Comparison of ENCODE assay signal across 18 cellular contexts in genomic region chr7:43148161-43148731, GRCh38. TPM values are rescaled to one million over a fixed set of nuclear protein-coding genes. Genes with fewer than 3 reads are reported as not detected.
A peak's percentile ranks its signal among the peaks of the same experiment; 100 is the strongest.
DNase-seq lines count a peak whose midpoint lies in the region; FAIRE-seq and TF ChIP-seq lines count a peak whose summit lies in the region.
"Had no signal": no experiment of that assay in that cellular context is flagged by ENCODE, and none has a peak within 500 bp of the region (broad histone marks: within the 10 kb centered on the region; RNA-seq: fewer than 3 reads in every experiment).

No MANE protein-coding gene starts in this region.

- H3K9me3 Mint-ChIP-seq in astrocyte (ENCODE audit: unreplicated experiment), result peaks cover 2% of the 10 kb centered on the region
- peaks cover 4% of the 10 kb centered on the region for H3K9me3 Mint-ChIP-seq in glutamatergic neuron (ENCODE audit: unreplicated experiment)
- H3K9me3 Mint-ChIP-seq: activated T-helper 2 cell treated with anti-CD3 and anti-CD28 coated beads, Interferon-gamma antibody, Interleukin-2, Interleukin-4, amounts not matched to agents 10 μg/mL and 5 μg/mL and 100 μg/mL, durations not matched to agents 14 hours and 24 hours and 36 hours; nephron progenitor cell had no signal

- H3K9ac ChIP-seq in astrocyte (ENCODE audit: low read length), result no peak overlapping the region
- H3K9ac ChIP-seq in keratinocyte (ENCODE audit: control insufficient read depth, extremely low read depth, insufficient read depth, low read length), result no peak overlapping the region

- dilution Hi-C loops in keratinocyte (cut with MboI; ENCODE audit: extremely low pct_ligation_motif_present, low sequenced_read_pairs), result no loop called here

- H3K9me3 ChIP-seq in astrocyte (ENCODE audit: insufficient read depth, low read depth, low read length) (no peaks in the 10 kb centered on the region), keratinocyte (ENCODE audit: control insufficient read depth, low read depth, low read length) (no peaks in the 10 kb centered on the region), HAP-1 (no peaks in the 10 kb centered on the region)
- H3K9me3 ChIP-seq: heart left ventricle had no signal

- no peaks in the 10 kb centered on the region for H3K9me1 ChIP-seq in keratinocyte (ENCODE audit: control insufficient read depth, extremely low read depth, insufficient read depth, low read length)

- in situ Hi-C loops in HAP-1 (cut with MboI; ENCODE audit: low sequenced_read_pairs), result no loop called here

- H3K4me3 ChIP-seq in astrocyte (ENCODE audit: insufficient read depth, low read depth, low read length) (no peak overlapping the region), keratinocyte (ENCODE audit: control insufficient read depth in 2 of 3, extremely low read depth in 1 of 3, insufficient read depth in 2 of 3, low read depth in 1 of 3, low read length in 3 of 3) (no peak overlapping the region), HAP-1 (no peak overlapping the region)
- H3K4me3 ChIP-seq: heart left ventricle had no signal

- H3K79me2 ChIP-seq in astrocyte (ENCODE audit: insufficient read depth, low read length), result no peaks in the 10 kb centered on the region
- no peaks in the 10 kb centered on the region for H3K79me2 ChIP-seq in keratinocyte (ENCODE audit: control insufficient read depth, insufficient read depth, low read length)

- peak; percentile 35 for DNase-seq in A172 (ENCODE audit: low spot score)
- peak; percentile 29 for DNase-seq in HCEC 1CT
- peak; percentile 22 for DNase-seq in astrocyte (ENCODE audit: low read depth)
- peak; percentile 25 for DNase-seq in keratinocyte (ENCODE audit: low read depth, low spot score)
- DNase-seq in HT-29 (ENCODE audit: low spot score), result no peak
- DNase-seq in HK-2 (ENCODE audit: unreplicated experiment), result no peak
- DNase-seq in glutamatergic neuron, result no peak
- DNase-seq in HAP-1 (ENCODE audit: low spot score in 2 of 2), result no peak
- DNase-seq: activated CD4-positive, CD25-positive, alpha-beta regulatory T cell treated with anti-CD3 and anti-CD28 coated beads, Interleukin-2, amount 50 U/mL, for 72 hours; heart left ventricle; NCI-H1436 treated with DMSO at 0.1 percent for 48 hours; NCI-H345; nephron progenitor cell; small intestine; stimulated activated CD4-positive, alpha-beta T cell treated with anti-CD3 and anti-CD28 coated beads, Interleukin-4, amount 100 ng/mL, for 1 hour had no signal

- H3K4me3 Mint-ChIP-seq in astrocyte (ENCODE audit: unreplicated experiment) (no peak overlapping the region), glutamatergic neuron (ENCODE audit: unreplicated experiment) (no peak overlapping the region)
- H3K4me3 Mint-ChIP-seq: nephron progenitor cell had no signal

- FAIRE-seq in astrocyte (lab: Jason Lieb, UNC) (no peak), keratinocyte (lab: Jason Lieb, UNC) (peak; percentile 98)
- FAIRE-seq: A204.1, small intestine had no signal

- H3K4me2 ChIP-seq in astrocyte (ENCODE audit: low read length) (peak overlapping the region; percentile 13), keratinocyte (ENCODE audit: control insufficient read depth, extremely low read depth, insufficient read depth, low read depth, low read length) (peak overlapping the region; percentile 33)

- H3K27ac Mint-ChIP-seq in astrocyte (ENCODE audit: unreplicated experiment) (no peak overlapping the region), glutamatergic neuron (ENCODE audit: unreplicated experiment) (no peak overlapping the region)
- H3K27ac Mint-ChIP-seq: activated T-helper 2 cell treated with anti-CD3 and anti-CD28 coated beads, Interferon-gamma antibody, Interleukin-2, Interleukin-4, amounts not matched to agents 10 μg/mL and 5 μg/mL and 100 μg/mL, durations not matched to agents 14 hours and 24 hours and 36 hours; nephron progenitor cell had no signal

- H3K27me3 Mint-ChIP-seq in astrocyte (ENCODE audit: low read depth, unreplicated experiment) (no peaks in the 10 kb centered on the region), glutamatergic neuron (ENCODE audit: unreplicated experiment) (no peaks in the 10 kb centered on the region)

- H3K36me3 ChIP-seq in astrocyte (ENCODE audit: insufficient read depth, low read length), result no peaks in the 10 kb centered on the region
- H3K36me3 ChIP-seq in keratinocyte (ENCODE audit: control insufficient read depth in 2 of 2, extremely low read depth in 1 of 2, insufficient read depth in 2 of 2, low read length in 2 of 2), result no peaks in the 10 kb centered on the region
- no peaks in the 10 kb centered on the region for H3K36me3 ChIP-seq in HAP-1 (replicated peaks)
- H3K36me3 ChIP-seq: heart left ventricle had no signal

- H4K20me1 ChIP-seq in astrocyte (ENCODE audit: insufficient read depth, low read length) (no peaks in the 10 kb centered on the region), keratinocyte (ENCODE audit: control insufficient read depth, extremely low read depth, insufficient read depth, low read length) (no peaks in the 10 kb centered on the region)

- H3K27ac ChIP-seq in astrocyte (ENCODE audit: low read depth, low read length) (no peak overlapping the region), keratinocyte (ENCODE audit: control insufficient read depth, insufficient read depth, low read length) (no peak overlapping the region)
- H3K27ac ChIP-seq: heart left ventricle had no signal

- peaks cover 4% of the 10 kb centered on the region for H3K4me1 ChIP-seq in astrocyte (ENCODE audit: insufficient read depth, low read length)
- peaks cover 22% of the 10 kb centered on the region for H3K4me1 ChIP-seq in keratinocyte (ENCODE audit: control insufficient read depth, extremely low read depth, insufficient read depth, low read length)
- H3K4me1 ChIP-seq in HAP-1, result no peaks in the 10 kb centered on the region
- H3K4me1 ChIP-seq: heart left ventricle had no signal

- H3K36me3 Mint-ChIP-seq in astrocyte (ENCODE audit: low read depth, unreplicated experiment) (peaks cover 2% of the 10 kb centered on the region), glutamatergic neuron (ENCODE audit: unreplicated experiment) (peaks cover 5% of the 10 kb centered on the region)

- H3K4me1 Mint-ChIP-seq in astrocyte (ENCODE audit: low read depth, unreplicated experiment) (peaks cover 11% of the 10 kb centered on the region), glutamatergic neuron (ENCODE audit: low read depth, unreplicated experiment) (no peaks in the 10 kb centered on the region)

- TF ChIP-seq CTCF in astrocyte (IDR thresholded peaks at IDR 0.05; ENCODE audit: insufficient read depth, low read depth, low read length) (no peak), keratinocyte (optimal IDR thresholded peaks at IDR 0.05 in 1 of 3, IDR thresholded peaks at IDR 0.05 in 1 of 3, conservative IDR thresholded peaks at IDR 0.05 in 1 of 3; ENCODE audit: extremely low read depth in 1 of 3, insufficient read depth in 2 of 3, low read length in 3 of 3) (no peak), glutamatergic neuron (IDR thresholded peaks at IDR 0.05; ENCODE audit: partially characterized antibody, unreplicated experiment) (no peak)

- peak overlapping the region; percentile 35 for H2AFZ ChIP-seq in astrocyte (ENCODE audit: low read depth, low read length)
- H2AFZ ChIP-seq in keratinocyte (ENCODE audit: control insufficient read depth, low read length), result no peak overlapping the region

- H3K27me3 ChIP-seq in astrocyte (ENCODE audit: insufficient read depth, low read length) (no peaks in the 10 kb centered on the region), keratinocyte (ENCODE audit: control insufficient read depth, extremely low read depth, insufficient read depth, low read length) (no peaks in the 10 kb centered on the region), HAP-1 (ENCODE audit: low read depth) (no peaks in the 10 kb centered on the region; the same call in 1 of the 2 replicates)

RNA-seq across cellular contexts. Expression of gene HECW1, which starts 35.8 kb away (rescaled TPM):
- total RNA-seq in A172 (2014; rRNA removed; shearing (Covaris generic)), result 26.5 and 36.2 TPM in 2 replicates
- 2.3 and 3.3 TPM in 2 replicates for total RNA-seq in astrocyte
- 0.01 to 0.04 TPM in 2 of 3 replicates, not detected in the other for polyA plus RNA-seq in keratinocyte
- not detected for polyA plus RNA-seq in keratinocyte (2011; ENCODE audit: low read depth)
- polyA plus RNA-seq in keratinocyte (2011; cell fraction: cytosol; rRNA removed), result not detected in 2 replicates
- 0.03 and 0.04 TPM in 2 replicates for polyA plus RNA-seq in keratinocyte (2011; cell fraction: nucleus; rRNA removed)
- polyA plus RNA-seq in keratinocyte (2012; ENCODE audit: low replicate concordance), result not detected in 2 replicates
- not detected in 3 replicates for polyA minus RNA-seq in keratinocyte
- not detected for polyA minus RNA-seq in keratinocyte (2011; cell fraction: cytosol; rRNA and poly(A)+ RNA removed)
- polyA minus RNA-seq in keratinocyte (2011; cell fraction: nucleus; rRNA and poly(A)+ RNA removed), result not detected in 2 replicates
- not detected in 2 replicates for total RNA-seq in HT-29 (2014; rRNA removed; shearing (Covaris generic))
- 68.7 TPM for total RNA-seq in glutamatergic neuron (ENCODE audit: unreplicated experiment)
- total RNA-seq: activated T-helper 2 cell treated with anti-CD3 and anti-CD28 coated beads, Interferon-gamma antibody, Interleukin-2, Interleukin-4, amounts not matched to agents 10 μg/mL and 5 μg/mL and 100 μg/mL, durations not matched to agents 14 hours and 24 hours and 36 hours; cardiac septum had no signal
- polyA plus RNA-seq: heart left ventricle had no signal

Comparison
In these comparisons a context has a peak if more than half of its experiments do, and no peak if none do; other contexts are left out.
1. DNase-seq: peak in A172 (single experiment), HCEC 1CT (single experiment), astrocyte (single experiment) and keratinocyte (single experiment); none in HT-29 (single experiment), HK-2 (single experiment), glutamatergic neuron (single experiment) and HAP-1 (0 of 2).